8 cellular contexts compared by ENCODE assay signal in the genomic region with DNA sequence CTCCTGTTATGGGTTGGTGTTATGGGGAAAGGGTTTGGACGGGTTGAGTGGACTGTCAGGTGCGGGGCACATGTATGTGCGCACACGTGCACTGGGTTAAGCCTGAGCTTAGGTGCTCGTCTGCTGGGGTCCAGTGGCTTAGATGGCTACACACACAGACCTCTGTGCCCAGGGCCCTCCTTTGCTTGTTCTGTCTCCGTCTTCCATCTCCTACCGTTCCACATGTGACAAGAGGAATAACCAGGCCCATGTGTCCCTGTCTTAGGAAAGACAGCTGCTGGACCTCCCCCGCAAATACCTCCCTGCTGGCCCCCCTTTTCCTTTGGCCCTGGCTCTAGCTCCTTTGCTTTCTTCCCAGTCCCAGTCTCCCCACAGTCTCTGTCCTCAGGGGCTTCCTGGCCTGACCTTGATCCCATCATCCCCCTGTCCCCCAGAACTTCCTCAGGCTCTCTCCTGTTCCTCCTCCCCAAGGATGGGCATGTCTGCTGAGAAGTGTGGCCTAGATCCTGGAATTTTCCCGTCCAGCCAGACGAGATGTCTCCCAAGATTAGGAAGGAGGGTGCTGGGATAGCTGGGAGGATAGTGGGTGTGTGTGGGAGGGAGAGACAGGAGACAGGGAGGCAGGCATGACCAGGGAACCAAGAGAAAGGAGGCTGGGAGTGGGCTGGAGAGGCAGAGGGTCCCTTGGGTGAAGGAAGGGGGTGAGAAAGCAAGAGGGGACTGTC. TPM values are rescaled to one million over a fixed set of nuclear protein-coding genes. Genes with fewer than 3 reads are reported as not detected.
DNase-seq lines count a peak whose midpoint lies in the region; ATAC-seq and TF ChIP-seq lines count a peak whose summit lies in the region.

No MANE protein-coding gene starts in this region.

- TF ChIP-seq EP300 in tibial nerve (IDR thresholded peaks at IDR 0.05): no peak

- POLR2A ChIA-PET in naive thymus-derived CD8-positive, alpha-beta T cell (lab: Charles Lee): interaction anchor here (1.1 kb wide), 1 partner anchor 15 kb away, joined by 3 read pairs; no protein-coding TSS in a partner anchor

- no peak overlapping the region for H3K4me3 ChIP-seq in endodermal cell (ENCODE audit: low read length)
- peak overlapping the region in 2 of 4 donors; percentile 45 to 62 for H3K4me3 ChIP-seq in tibial nerve

- 89 to 90% methylated on average over 3 to 10 of the region's 10 CpGs for WGBS in endodermal cell (ENCODE audit: insufficient coverage in 1 of 2, insufficient read length in 1 of 2), 2 experiments
- WGBS in tibial nerve, 2 donors: 77 to 78% methylated on average over 10 of the region's 10 CpGs

- intact Hi-C loops in activated naive CD4-positive, alpha-beta T cell treated with anti-CD3 and anti-CD28 coated beads for 36 hours (cut with micrococcal nuclease): no loop called here

- H3K9ac ChIP-seq in endodermal cell (ENCODE audit: extremely low read depth, low read length, poor library complexity, severe bottlenecking): no peak overlapping the region

- CTCF ChIA-PET in activated naive CD4-positive, alpha-beta T cell treated with anti-CD3 and anti-CD28 coated beads for 36 hours (lab: Charles Lee): interaction anchor here (0.5 kb wide), 1 partner anchor 296 kb away, joined by 3 read pairs; no protein-coding TSS in a partner anchor

- no peaks in the 10 kb centered on the region for H3K36me3 ChIP-seq in endodermal cell (ENCODE audit: control insufficient read depth, insufficient read depth, low read length)
- peaks cover 0 to 9% (median 0%) of the 10 kb centered on the region in 3 donors for H3K36me3 ChIP-seq in tibial nerve

- no peak for ATAC-seq in activated naive CD4-positive, alpha-beta T cell treated with anti-CD3 and anti-CD28 coated beads, Interleukin-2, amount 50 U/mL, for 72 hours
- no peak for ATAC-seq in naive thymus-derived CD8-positive, alpha-beta T cell
- ATAC-seq in GM19452 (IDR thresholded peaks at IDR 0.05; ENCODE audit: unreplicated experiment): no peak

- H3K27me3 Mint-ChIP-seq in activated naive CD4-positive, alpha-beta T cell treated with anti-CD3 and anti-CD28 coated beads for 36 hours (ENCODE audit: low read depth): peaks cover 31% of the 10 kb centered on the region
- H3K27me3 Mint-ChIP-seq in endodermal cell (ENCODE audit: insufficient read depth): peaks cover 56% of the 10 kb centered on the region
- H3K27me3 Mint-ChIP-seq in naive thymus-derived CD8-positive, alpha-beta T cell: peaks cover 20 to 63% (median 41%) of the 10 kb centered on the region in 5 donors

- H3K36me3 Mint-ChIP-seq in activated naive CD4-positive, alpha-beta T cell treated with anti-CD3 and anti-CD28 coated beads for 36 hours (ENCODE audit: low read depth): no peaks in the 10 kb centered on the region
- H3K36me3 Mint-ChIP-seq in activated naive CD4-positive, alpha-beta T cell treated with anti-CD3 and anti-CD28 coated beads, Interleukin-2, amount 50 U/mL, for 72 hours: no peaks in the 10 kb centered on the region
- no peaks in the 10 kb centered on the region for H3K36me3 Mint-ChIP-seq in endodermal cell (ENCODE audit: low read depth)
- peaks cover 0 to 4% (median 0%) of the 10 kb centered on the region in 3 donors for H3K36me3 Mint-ChIP-seq in naive thymus-derived CD8-positive, alpha-beta T cell

- peak overlapping the region; percentile 49 for H3K4me3 Mint-ChIP-seq in activated naive CD4-positive, alpha-beta T cell treated with anti-CD3 and anti-CD28 coated beads for 36 hours
- peak overlapping the region; percentile 58 for H3K4me3 Mint-ChIP-seq in endodermal cell
- H3K4me3 Mint-ChIP-seq in naive thymus-derived CD8-positive, alpha-beta T cell: peak overlapping the region; percentile 53 to 81 (median 72)

- TF ChIP-seq CTCF in endodermal cell (conservative IDR thresholded peaks at IDR 0.05) (no peak), tibial nerve (IDR thresholded peaks at IDR 0.05) (no peak)

- no peaks in the 10 kb centered on the region for H3K9me3 Mint-ChIP-seq in activated naive CD4-positive, alpha-beta T cell treated with anti-CD3 and anti-CD28 coated beads for 36 hours
- H3K9me3 Mint-ChIP-seq in activated naive CD4-positive, alpha-beta T cell treated with anti-CD3 and anti-CD28 coated beads, Interleukin-2, amount 50 U/mL, for 72 hours: no peaks in the 10 kb centered on the region
- H3K9me3 Mint-ChIP-seq in endodermal cell: no peaks in the 10 kb centered on the region
- H3K9me3 Mint-ChIP-seq in naive thymus-derived CD8-positive, alpha-beta T cell: no peaks in the 10 kb centered on the region

- no peak for TF ChIP-seq POLR2A in tibial nerve (IDR thresholded peaks at IDR 0.05)

- peaks cover 6% of the 10 kb centered on the region for H3K4me1 Mint-ChIP-seq in activated naive CD4-positive, alpha-beta T cell treated with anti-CD3 and anti-CD28 coated beads for 36 hours (ENCODE audit: low read depth)
- peaks cover 33% of the 10 kb centered on the region for H3K4me1 Mint-ChIP-seq in endodermal cell
- peaks cover 7 to 25% (median 13%) of the 10 kb centered on the region in 4 donors for H3K4me1 Mint-ChIP-seq in naive thymus-derived CD8-positive, alpha-beta T cell

- no peak overlapping the region for H3K27ac ChIP-seq in endodermal cell (ENCODE audit: low read depth, low read length)
- H3K27ac ChIP-seq in tibial nerve: peak overlapping the region; percentile 72 to 87 (median 77)

- H3K27me3 ChIP-seq in endodermal cell (ENCODE audit: control insufficient read depth, insufficient read depth, low read length, poor library complexity, severe bottlenecking) (peaks cover 46% of the 10 kb centered on the region), tibial nerve (peaks cover 0 to 17% of the 10 kb centered on the region in 2 donors)

- DNase-seq in activated naive CD4-positive, alpha-beta T cell treated with anti-CD3 and anti-CD28 coated beads for 36 hours: no peak
- DNase-seq in activated naive CD4-positive, alpha-beta T cell treated with anti-CD3 and anti-CD28 coated beads, Interleukin-2, amount 50 U/mL, for 72 hours (ENCODE audit: low spot score in 2 of 2): no peak
- peak; percentile 47 for DNase-seq in endodermal cell
- DNase-seq in naive thymus-derived CD8-positive, alpha-beta T cell: no peak
- no peak for DNase-seq in tibial nerve (ENCODE audit: low spot score in 2 of 2)
- DNase-seq in NCI-H526 treated with DMSO at 0.1 percent for 48 hours (lab: John Stamatoyannopoulos, UW): no peak
- no peak for DNase-seq in SHP77 treated with DMSO at 0.1 percent for 48 hours (lab: John Stamatoyannopoulos, UW)

- H3K9me3 ChIP-seq in endodermal cell (ENCODE audit: control insufficient read depth, low read length): no peaks in the 10 kb centered on the region
- H3K9me3 ChIP-seq in tibial nerve: no peaks in the 10 kb centered on the region

- no peak overlapping the region for H3K27ac Mint-ChIP-seq in activated naive CD4-positive, alpha-beta T cell treated with anti-CD3 and anti-CD28 coated beads for 36 hours
- no peak overlapping the region for H3K27ac Mint-ChIP-seq in activated naive CD4-positive, alpha-beta T cell treated with anti-CD3 and anti-CD28 coated beads, Interleukin-2, amount 50 U/mL, for 72 hours
- H3K27ac Mint-ChIP-seq in endodermal cell: no peak overlapping the region
- peak overlapping the region in 3 of 10 donors; percentile 40 to 58 (median 42) for H3K27ac Mint-ChIP-seq in naive thymus-derived CD8-positive, alpha-beta T cell

- H3K4me1 ChIP-seq in endodermal cell (ENCODE audit: control insufficient read depth, insufficient read depth, low read length) (peaks cover 6% of the 10 kb centered on the region), tibial nerve (peaks cover 0 to 40% (median 8%) of the 10 kb centered on the region in 4 donors)

RNA-seq across cellular contexts. Expression of gene THPO, which starts 0.8 kb away (rescaled TPM):
- not detected for total RNA-seq in activated naive CD4-positive, alpha-beta T cell treated with anti-CD3 and anti-CD28 coated beads for 36 hours
- not detected for total RNA-seq in activated naive CD4-positive, alpha-beta T cell treated with anti-CD3 and anti-CD28 coated beads, Interleukin-2, amount 50 U/mL, for 72 hours
- 1 to 10 TPM; 1.4 to 1.7 TPM for total RNA-seq in endodermal cell
- 1.2 TPM for polyA plus RNA-seq in endodermal cell (2013, experiment 1 of 2)
- 1.4 TPM for polyA plus RNA-seq in endodermal cell (2013, experiment 2 of 2)
- not detected for total RNA-seq in naive thymus-derived CD8-positive, alpha-beta T cell
- polyA plus RNA-seq in naive thymus-derived CD8-positive, alpha-beta T cell: not detected
- under 1 TPM in 3 of 4 donors, not detected in 1; 0.20 to 0.84 (median 0.44) TPM for total RNA-seq in tibial nerve

RNA-seq across cellular contexts. Expression of gene CHRD, which starts 1.0 kb away (rescaled TPM):
- total RNA-seq in activated naive CD4-positive, alpha-beta T cell treated with anti-CD3 and anti-CD28 coated beads for 36 hours: not detected
- total RNA-seq in activated naive CD4-positive, alpha-beta T cell treated with anti-CD3 and anti-CD28 coated beads, Interleukin-2, amount 50 U/mL, for 72 hours: under 1 TPM in 1 of 2 donors, not detected in 1; 0.49 TPM
- total RNA-seq in endodermal cell: 10 to 100 TPM in 1 of 2 donors, 1 to 10 TPM in 1; 5.0 to 17.4 TPM
- 8.2 TPM for polyA plus RNA-seq in endodermal cell (2013, experiment 1 of 2)
- polyA plus RNA-seq in endodermal cell (2013, experiment 2 of 2): 6.7 TPM
- not detected for total RNA-seq in naive thymus-derived CD8-positive, alpha-beta T cell
- not detected for polyA plus RNA-seq in naive thymus-derived CD8-positive, alpha-beta T cell
- 10 to 100 TPM; 29.1 to 44.6 (median 34.3) TPM for total RNA-seq in tibial nerve

RNA-seq across cellular contexts. Expression of gene POLR2H, which starts 17.3 kb away (rescaled TPM):
- 10 to 100 TPM; 76.5 to 89.9 TPM for total RNA-seq in activated naive CD4-positive, alpha-beta T cell treated with anti-CD3 and anti-CD28 coated beads for 36 hours
- total RNA-seq in activated naive CD4-positive, alpha-beta T cell treated with anti-CD3 and anti-CD28 coated beads, Interleukin-2, amount 50 U/mL, for 72 hours: 100 to 1,000 TPM; 112 to 177 TPM
- 100 to 1,000 TPM in 1 of 2 donors, 10 to 100 TPM in 1; 95.9 to 117 TPM for total RNA-seq in endodermal cell
- polyA plus RNA-seq in endodermal cell (2013, experiment 1 of 2): 119 TPM
- polyA plus RNA-seq in endodermal cell (2013, experiment 2 of 2): 99.0 TPM
- 10 to 100 TPM; 58.2 to 60.9 TPM for total RNA-seq in naive thymus-derived CD8-positive, alpha-beta T cell
- 10 to 100 TPM; 58.0 to 81.6 (median 68.0) TPM for polyA plus RNA-seq in naive thymus-derived CD8-positive, alpha-beta T cell
- 100 to 1,000 TPM in 1 of 4 donors, 10 to 100 TPM in 3; 65.1 to 181 (median 95.3) TPM for total RNA-seq in tibial nerve

RNA-seq across cellular contexts. Expression of gene CLCN2, which starts 17.4 kb away (rescaled TPM):
- total RNA-seq in activated naive CD4-positive, alpha-beta T cell treated with anti-CD3 and anti-CD28 coated beads for 36 hours: 1 to 10 TPM; 2.9 TPM
- total RNA-seq in activated naive CD4-positive, alpha-beta T cell treated with anti-CD3 and anti-CD28 coated beads, Interleukin-2, amount 50 U/mL, for 72 hours: 10 to 100 TPM in 1 of 2 donors, 1 to 10 TPM in 1; 6.5 to 13.9 TPM
- total RNA-seq in endodermal cell (10 to 100 TPM; 32.4 to 38.4 TPM), tibial nerve (10 to 100 TPM; 51.3 to 86.3 (median 54.9) TPM)
- 27.9 TPM for polyA plus RNA-seq in endodermal cell (2013, experiment 1 of 2)
- 23.3 TPM for polyA plus RNA-seq in endodermal cell (2013, experiment 2 of 2)
- 1 to 10 TPM; 5.2 to 6.3 TPM for total RNA-seq in naive thymus-derived CD8-positive, alpha-beta T cell
- polyA plus RNA-seq in naive thymus-derived CD8-positive, alpha-beta T cell: 1 to 10 TPM in 1 of 3 donors, under 1 TPM in 2; 0.12 to 1.1 (median 0.28) TPM

RNA-seq across cellular contexts. Expression of gene FAM131A, which starts 41.4 kb away (rescaled TPM):
- 1 to 10 TPM; 3.8 to 5.0 TPM for total RNA-seq in activated naive CD4-positive, alpha-beta T cell treated with anti-CD3 and anti-CD28 coated beads for 36 hours
- 1 to 10 TPM; 4.1 to 6.8 TPM for total RNA-seq in activated naive CD4-positive, alpha-beta T cell treated with anti-CD3 and anti-CD28 coated beads, Interleukin-2, amount 50 U/mL, for 72 hours
- total RNA-seq in endodermal cell (10 to 100 TPM; 18.3 to 24.1 TPM), tibial nerve (10 to 100 TPM; 35.0 to 45.3 (median 39.6) TPM)
- 28.0 TPM for polyA plus RNA-seq in endodermal cell (2013, experiment 1 of 2)
- 25.5 TPM for polyA plus RNA-seq in endodermal cell (2013, experiment 2 of 2)
- 1 to 10 TPM; 7.7 to 9.0 TPM for total RNA-seq in naive thymus-derived CD8-positive, alpha-beta T cell
- polyA plus RNA-seq in naive thymus-derived CD8-positive, alpha-beta T cell: 1 to 10 TPM in 2 of 3 donors, under 1 TPM in 1; 0.98 to 1.8 (median 1.0) TPM

Comparison
In these comparisons a context has a peak if more than half of its experiments do, and no peak if none do; other contexts are left out.
1. RNA of gene CHRD, which starts 1.0 kb away (total RNA-seq): 29.1 to 44.6 TPM in tibial nerve and 5.0 to 17.4 TPM in endodermal cell; 0.49 TPM in activated naive CD4-positive, alpha-beta T cell treated with anti-CD3 and anti-CD28 coated beads, Interleukin-2, amount 50 U/mL, for 72 hours, not detected in naive thymus-derived CD8-positive, alpha-beta T cell and not detected in activated naive CD4-positive, alpha-beta T cell treated with anti-CD3 and anti-CD28 coated beads for 36 hours; every median in the first group is over 4 times any median in the second.
2. Peak in every context shown above with its lines, with median percentiles within 50 percentile points of each other: H3K4me3 Mint-ChIP-seq.